9 cellular contexts compared by ENCODE assay signal in genomic region chr2:147182260-147182659, GRCh38.
DNase-seq lines count a peak whose midpoint lies in the region; ATAC-seq, FAIRE-seq and TF ChIP-seq lines count a peak whose summit lies in the region.
"Had no signal": no experiment of that assay in that cellular context is flagged by ENCODE, and none has a peak within 500 bp of the region (broad histone marks: within the 10 kb centered on the region; RNA-seq: fewer than 3 reads in every experiment).

No MANE protein-coding gene starts in this region.

- H3K27me3 Mint-ChIP-seq in T-helper 1 cell treated with Interleukin-12 subunit alpha and Interleukin-12 subunit beta and Interleukin-4 antibody, amounts not matched to agents 30 μg/mL and 1 μg/mL, for 36 hours (ENCODE audit: low read depth), result peaks cover 12% of the 10 kb centered on the region

- no peak overlapping the region for H2BK12ac ChIP-seq in trophoblast cell (ENCODE audit: low read length)

- no peaks in the 10 kb centered on the region for H3K79me1 ChIP-seq in trophoblast cell (ENCODE audit: low read length)

- no peaks in the 10 kb centered on the region for H3K9me1 ChIP-seq in keratinocyte (ENCODE audit: control insufficient read depth, extremely low read depth, insufficient read depth, low read length)

- H2AK5ac ChIP-seq in trophoblast cell (ENCODE audit: low read length), result no peak overlapping the region

- no peak overlapping the region for H2BK120ac ChIP-seq in trophoblast cell (ENCODE audit: insufficient read depth, low read length, poor library complexity)

- no peak overlapping the region for H3K23ac ChIP-seq in trophoblast cell (ENCODE audit: low read length)

- peak; percentile 74 for ATAC-seq in HG02642 (IDR thresholded peaks at IDR 0.05; ENCODE audit: poor library complexity, unreplicated experiment)

- H3K4me3 ChIP-seq in keratinocyte (ENCODE audit: control insufficient read depth in 2 of 3, extremely low read depth in 1 of 3, insufficient read depth in 2 of 3, low read depth in 1 of 3, low read length in 3 of 3), result no peak overlapping the region
- H3K4me3 ChIP-seq in trophoblast cell (ENCODE audit: low read depth, low read length), result no peak overlapping the region

- H3K27ac Mint-ChIP-seq in T-helper 1 cell treated with Interleukin-12 subunit alpha and Interleukin-12 subunit beta and Interleukin-4 antibody, amounts not matched to agents 30 μg/mL and 1 μg/mL, for 36 hours, result peak overlapping the region; percentile 91

- H2AFZ ChIP-seq in keratinocyte (ENCODE audit: control insufficient read depth, low read length) (peak overlapping the region; percentile 53), trophoblast cell (ENCODE audit: insufficient read depth, low read length, poor library complexity) (no peak overlapping the region)

- peaks cover 17% of the 10 kb centered on the region for H3K4me1 ChIP-seq in keratinocyte (ENCODE audit: control insufficient read depth, extremely low read depth, insufficient read depth, low read length)
- no peaks in the 10 kb centered on the region for H3K4me1 ChIP-seq in trophoblast cell (ENCODE audit: control insufficient read depth in 1 of 2, insufficient read depth in 2 of 2, low read length in 2 of 2)

- H4K91ac ChIP-seq in trophoblast cell (ENCODE audit: low read depth, low read length), result no peak overlapping the region

- no peak overlapping the region for H2BK5ac ChIP-seq in trophoblast cell (ENCODE audit: low read depth, low read length, poor library complexity)

- H3K14ac ChIP-seq in trophoblast cell (ENCODE audit: low read length), result no peak overlapping the region

- H4K12ac ChIP-seq in trophoblast cell (ENCODE audit: low read depth, low read length), result no peak overlapping the region

- H3K9me3 ChIP-seq in keratinocyte (ENCODE audit: control insufficient read depth, low read depth, low read length) (no peaks in the 10 kb centered on the region), trophoblast cell (ENCODE audit: insufficient read depth, low read depth, low read length) (no peaks in the 10 kb centered on the region)

- H3K36me3 Mint-ChIP-seq in T-helper 1 cell treated with Interleukin-12 subunit alpha and Interleukin-12 subunit beta and Interleukin-4 antibody, amounts not matched to agents 30 μg/mL and 1 μg/mL, for 36 hours (ENCODE audit: low read depth), result peaks cover 20% of the 10 kb centered on the region

- no peaks in the 10 kb centered on the region for H4K20me1 ChIP-seq in keratinocyte (ENCODE audit: control insufficient read depth, extremely low read depth, insufficient read depth, low read length)

- H3K4me2 ChIP-seq in keratinocyte (ENCODE audit: control insufficient read depth, extremely low read depth, insufficient read depth, low read depth, low read length) (peak overlapping the region; percentile 32), trophoblast cell (ENCODE audit: low read length) (no peak overlapping the region)

- no peaks in the 10 kb centered on the region for H3K36me3 ChIP-seq in keratinocyte (ENCODE audit: control insufficient read depth in 2 of 2, extremely low read depth in 1 of 2, insufficient read depth in 2 of 2, low read length in 2 of 2)
- H3K36me3 ChIP-seq in trophoblast cell (ENCODE audit: control insufficient read depth in 1 of 2, insufficient read depth in 2 of 2, low read length in 2 of 2), result no peaks in the 10 kb centered on the region

- H3K27ac ChIP-seq in keratinocyte (ENCODE audit: control insufficient read depth, insufficient read depth, low read length) (peak overlapping the region; percentile 66), trophoblast cell (ENCODE audit: low read depth, low read length) (no peak overlapping the region)

- WGBS in trophoblast cell (ENCODE audit: extremely low coverage, insufficient coverage, insufficient read length), result no CpG with 5 or more reads among the region's 4 CpGs

- H3K27me3 ChIP-seq in keratinocyte (ENCODE audit: control insufficient read depth, extremely low read depth, insufficient read depth, low read length) (no peaks in the 10 kb centered on the region), trophoblast cell (ENCODE audit: insufficient read depth, low read length) (no peaks in the 10 kb centered on the region)

- H3K9ac ChIP-seq in keratinocyte (ENCODE audit: control insufficient read depth, extremely low read depth, insufficient read depth, low read length), result no peak overlapping the region
- H3K9ac ChIP-seq in trophoblast cell (ENCODE audit: low read length), result no peak overlapping the region

- dilution Hi-C loops in keratinocyte (cut with MboI; ENCODE audit: extremely low pct_ligation_motif_present, low sequenced_read_pairs), result no loop called here

- peaks cover 38% of the 10 kb centered on the region for H3K9me3 Mint-ChIP-seq in T-helper 1 cell treated with Interleukin-12 subunit alpha and Interleukin-12 subunit beta and Interleukin-4 antibody, amounts not matched to agents 30 μg/mL and 1 μg/mL, for 36 hours

- H3K79me2 ChIP-seq in keratinocyte (ENCODE audit: control insufficient read depth, insufficient read depth, low read length), result no peaks in the 10 kb centered on the region
- no peaks in the 10 kb centered on the region for H3K79me2 ChIP-seq in trophoblast cell (ENCODE audit: control insufficient read depth, insufficient read depth, low read length, poor library complexity)

- DNase-seq in GM18507 (ENCODE audit: extremely low spot score, insufficient read length, low read depth), result no peak
- DNase-seq in keratinocyte (ENCODE audit: low read depth, low spot score), result peak; percentile 38
- no peak for DNase-seq in cortex of kidney (lab: John Stamatoyannopoulos, UW)
- DNase-seq in nucleus accumbens (lab: John Stamatoyannopoulos, UW), result no peak
- no peak for DNase-seq in trophoblast cell
- no peak for DNase-seq in NCI-H524 (lab: John Stamatoyannopoulos, UW)

- H3K4ac ChIP-seq in trophoblast cell (ENCODE audit: low read depth, low read length), result no peak overlapping the region

- no peak for TF ChIP-seq CTCF in keratinocyte (optimal IDR thresholded peaks at IDR 0.05 in 1 of 3, IDR thresholded peaks at IDR 0.05 in 1 of 3, conservative IDR thresholded peaks at IDR 0.05 in 1 of 3; ENCODE audit: extremely low read depth in 1 of 3, insufficient read depth in 2 of 3, low read length in 3 of 3)

- peak overlapping the region; percentile 63 for H3K4me3 Mint-ChIP-seq in T-helper 1 cell treated with Interleukin-12 subunit alpha and Interleukin-12 subunit beta and Interleukin-4 antibody, amounts not matched to agents 30 μg/mL and 1 μg/mL, for 36 hours

- FAIRE-seq in GM18507 (lab: Jason Lieb, UNC), result peak; percentile 89
- peak; percentile 76 for FAIRE-seq in keratinocyte (lab: Jason Lieb, UNC)
- FAIRE-seq: astrocyte had no signal

- H3K4me1 Mint-ChIP-seq in T-helper 1 cell treated with Interleukin-12 subunit alpha and Interleukin-12 subunit beta and Interleukin-4 antibody, amounts not matched to agents 30 μg/mL and 1 μg/mL, for 36 hours (ENCODE audit: low read depth), result peaks cover 33% of the 10 kb centered on the region

- H4K8ac ChIP-seq in trophoblast cell (ENCODE audit: low read depth, low read length), result no peak overlapping the region

- no peak overlapping the region for H3K18ac ChIP-seq in trophoblast cell (ENCODE audit: low read length)
